In genomic region chr2:128668946-128669345, GRCh38 we compare ENCODE assay signal across 21 cellular contexts.
"Had no signal": no experiment of that assay in that cellular context is flagged by ENCODE, and none has a peak within 500 bp of the region (broad histone marks: within the 10 kb centered on the region; RNA-seq: fewer than 3 reads in every experiment).

No MANE protein-coding gene starts in this region.

- H3K27ac ChIP-seq: dorsolateral prefrontal cortex, epithelial cell of prostate, esophagus muscularis mucosa, gastroesophageal sphincter, left lung, neural progenitor cell, pancreas, stomach, thoracic aorta had no signal

- H3K27me3 ChIP-seq: esophagus muscularis mucosa, left lung, neural progenitor cell, pancreas had no signal

- DNase-seq: cortex of kidney; dorsolateral prefrontal cortex; effector CD8-positive, alpha-beta T cell; glutamatergic neuron; left lung; occipital lobe; pancreas; right cardiac atrium; small intestine; stimulated activated CD4-positive, alpha-beta T cell treated with anti-CD3 and anti-CD28 coated beads, Interleukin-12 subunit alpha, Interleukin-12 subunit beta, amount 100 ng/mL, for 4 hours; stimulated activated naive CD4-positive, alpha-beta T cell; stomach; substantia nigra; trophoblast cell had no signal

- H3K4me1 ChIP-seq: esophagus muscularis mucosa, gastroesophageal sphincter, left lung, pancreas, stomach had no signal

- ATAC-seq: gastroesophageal sphincter; left lung; natural killer cell treated with Interleukin-12 subunit alpha and Interleukin-12 subunit beta and Interleukin-15 and Interleukin-18, amount 100 ng/mL, for 72 hours; pancreas; right cardiac atrium had no signal

- H3K9me3 ChIP-seq: esophagus muscularis mucosa, left lung, pancreas, thoracic aorta had no signal

- H3K36me3 ChIP-seq: esophagus muscularis mucosa, gastroesophageal sphincter, left lung, neural progenitor cell, pancreas, stomach, thoracic aorta had no signal

- H3K4me3 ChIP-seq: dorsolateral prefrontal cortex, esophagus muscularis mucosa, gastroesophageal sphincter, left lung, neural progenitor cell, pancreas, stomach, thoracic aorta had no signal

- H3K9ac ChIP-seq: neural progenitor cell had no signal

- H3K4me2 ChIP-seq: neural progenitor cell had no signal

- FAIRE-seq: keratinocyte, pancreas, small intestine had no signal
